In the genomic region with DNA sequence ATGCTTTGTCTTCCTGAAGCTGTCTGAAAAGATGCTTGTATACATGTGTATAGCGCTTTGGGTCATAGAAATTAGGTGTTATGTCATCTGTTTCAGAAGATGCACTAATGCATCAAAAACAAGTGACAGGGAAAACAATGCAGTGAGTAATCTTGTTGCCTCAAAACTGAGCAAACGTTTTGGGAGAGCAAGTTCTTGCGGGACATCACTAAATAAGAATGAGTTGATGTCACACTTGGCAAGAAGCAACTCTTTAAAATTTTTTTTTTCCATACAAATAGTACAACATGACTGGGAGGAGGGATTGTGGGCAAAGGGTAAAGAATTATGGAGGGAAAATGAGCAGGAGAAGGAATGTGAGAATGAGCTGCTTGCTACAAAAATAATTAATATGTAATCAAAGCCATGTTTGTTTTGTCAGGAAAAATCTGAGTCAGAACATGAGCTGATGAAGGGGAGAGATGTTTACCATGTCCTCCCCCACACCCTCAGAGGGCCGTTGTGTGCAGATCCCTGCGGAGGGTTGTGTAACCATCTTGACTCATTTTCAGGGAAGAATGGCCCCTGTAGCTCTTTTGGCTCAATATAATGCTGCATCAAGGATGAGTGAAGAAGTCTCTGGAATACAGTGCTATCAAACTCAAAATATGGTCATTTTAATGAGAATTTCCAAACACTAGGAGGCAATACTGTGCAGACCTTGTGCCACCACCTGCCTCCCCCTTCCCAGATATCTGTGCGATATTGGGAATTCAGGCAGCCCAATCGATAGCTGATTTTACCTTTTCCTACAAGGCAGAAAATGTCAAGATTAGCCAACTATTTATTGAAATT, we compare ENCODE assay signal across 9 cellular contexts. TPM values are rescaled to one million over a fixed set of nuclear protein-coding genes. Genes with fewer than 3 reads are reported as not detected.
A peak's percentile ranks its signal among the peaks of the same experiment; 100 is the strongest.
DNase-seq lines count a peak whose midpoint lies in the region; ATAC-seq and TF ChIP-seq lines count a peak whose summit lies in the region.
"Had no signal": no experiment of that assay in that cellular context is flagged by ENCODE, and none has a peak within 500 bp of the region (broad histone marks: within the 10 kb centered on the region; RNA-seq: fewer than 3 reads in every experiment).

No MANE protein-coding gene starts in this region.

- CTCF ChIA-PET in T-cell (lab: Charles Lee): no interaction called here

- peaks cover 28% of the 10 kb centered on the region for H3K36me3 Mint-ChIP-seq in activated naive CD8-positive, alpha-beta T cell treated with anti-CD3 and anti-CD28 coated beads for 36 hours
- H3K36me3 Mint-ChIP-seq in T-cell: peaks cover 45% of the 10 kb centered on the region

- peaks cover 4 to 17% (median 8%) of the 10 kb centered on the region in 4 donors for H3K4me1 ChIP-seq in transverse colon

- H3K27ac ChIP-seq in angular gyrus (ENCODE audit: low read depth, low read length): peak overlapping the region; percentile 46
- peak overlapping the region; percentile 35 to 49 (median 45) for H3K27ac ChIP-seq in transverse colon
- H3K27ac ChIP-seq: parathyroid adenoma, SK-N-MC had no signal

- no peak for ATAC-seq in stimulated activated naive CD8-positive, alpha-beta T cell treated with anti-CD3 and anti-CD28 coated beads, Interleukin-15, Interleukin-2, amounts not matched to agents 100 U/mL and 50 U/mL, for 24 hours
- ATAC-seq in T-cell (replicated peaks in 1 of 4): no peak

- intact Hi-C loops in transverse colon (cut with DNase I; ENCODE audit: low total_unique reads): no loop called here

- no peak overlapping the region for H3K4me3 Mint-ChIP-seq in activated naive CD8-positive, alpha-beta T cell treated with anti-CD3 and anti-CD28 coated beads for 36 hours
- no peak overlapping the region for H3K4me3 Mint-ChIP-seq in T-cell

- POLR2A ChIA-PET in T-cell (lab: Charles Lee): interaction anchor here (0.6 to 1.1 kb wide), 3 partner anchors 21 to 83 kb away, joined by 3 to 4 read pairs (median 3); no protein-coding TSS in a partner anchor

- peaks cover 6% of the 10 kb centered on the region for H3K9me3 Mint-ChIP-seq in activated naive CD8-positive, alpha-beta T cell treated with anti-CD3 and anti-CD28 coated beads for 36 hours
- peaks cover 0 to 8% (median 6%) of the 10 kb centered on the region in 3 donors for H3K9me3 Mint-ChIP-seq in T-cell

- H3K4me3 ChIP-seq in transverse colon: no peak overlapping the region
- H3K4me3 ChIP-seq: SK-N-MC had no signal

- TF ChIP-seq POLR2A in transverse colon (IDR thresholded peaks at IDR 0.05): no peak

- DNase-seq in HuH-7.5 (ENCODE audit: low spot score): peak; percentile 34
- peak; percentile 99 for DNase-seq in kidney glomerular epithelial cell (lab: John Stamatoyannopoulos, UW)
- DNase-seq in transverse colon: peak; percentile 30
- no peak for DNase-seq in stimulated activated naive CD8-positive, alpha-beta T cell treated with anti-CD3 and anti-CD28 coated beads, Interleukin-15, Interleukin-2, amounts not matched to agents 100 U/mL and 50 U/mL, for 24 hours
- DNase-seq in activated naive CD8-positive, alpha-beta T cell treated with anti-CD3 and anti-CD28 coated beads for 36 hours: no peak
- DNase-seq in T-cell: no peak

- H3K27me3 ChIP-seq in transverse colon: no peaks in the 10 kb centered on the region

- 64 to 82% methylated on average over 7 of the region's 7 CpGs for WGBS in transverse colon (ENCODE audit: low coverage in 1 of 2), 2 donors

- H3K27me3 Mint-ChIP-seq in activated naive CD8-positive, alpha-beta T cell treated with anti-CD3 and anti-CD28 coated beads for 36 hours: no peaks in the 10 kb centered on the region
- no peaks in the 10 kb centered on the region for H3K27me3 Mint-ChIP-seq in T-cell

- no peaks in the 10 kb centered on the region for H3K9me3 ChIP-seq in transverse colon

- H3K4me1 Mint-ChIP-seq in activated naive CD8-positive, alpha-beta T cell treated with anti-CD3 and anti-CD28 coated beads for 36 hours: peaks cover 11% of the 10 kb centered on the region
- H3K4me1 Mint-ChIP-seq in T-cell: peaks cover 28 to 60% (median 59%) of the 10 kb centered on the region in 3 donors

- H3K36me3 ChIP-seq in transverse colon: no peaks in the 10 kb centered on the region

- in situ Hi-C loops in transverse colon (cut with MboI; ENCODE audit: low pct_ligation_motif_present in 1 of 4, low pct_unique_long_range_greater_than_20kb in 1 of 4, low sequenced_read_pairs in 3 of 4): loop anchor here in 2 of 4 donors (25.0 kb wide), 2 partner anchors 164 to 314 kb away; partner anchors contain the start of genes CDKN1B (in 1 of the 2) and DUSP16 (in 1 of the 2)

- no peak for TF ChIP-seq CTCF in transverse colon (IDR thresholded peaks at IDR 0.05)

- no peak overlapping the region for H3K27ac Mint-ChIP-seq in activated naive CD8-positive, alpha-beta T cell treated with anti-CD3 and anti-CD28 coated beads for 36 hours
- H3K27ac Mint-ChIP-seq in T-cell: peak overlapping the region in 1 of 2 donors; percentile 28

- TF ChIP-seq EP300 in transverse colon (IDR thresholded peaks at IDR 0.05; ENCODE audit: low read depth): no peak

RNA-seq across cellular contexts. Expression of gene BORCS5, which starts 41.4 kb away (rescaled TPM):
- total RNA-seq in transverse colon (10 to 100 TPM in 3 of 4 donors, 1 to 10 TPM in 1; 8.5 to 52.7 (median 21.3) TPM), T-cell (10 to 100 TPM; 18.0 to 34.0 (median 25.5) TPM)
- 10 to 100 TPM; 25.5 to 25.8 TPM for total RNA-seq in activated naive CD8-positive, alpha-beta T cell treated with anti-CD3 and anti-CD28 coated beads for 36 hours

RNA-seq across cellular contexts. Expression of gene MANSC1, which starts 48.2 kb away (rescaled TPM):
- 10 to 100 TPM in 3 of 4 donors, 1 to 10 TPM in 1; 6.6 to 25.3 (median 19.4) TPM for total RNA-seq in transverse colon
- under 1 TPM; 0.43 to 0.76 TPM for total RNA-seq in activated naive CD8-positive, alpha-beta T cell treated with anti-CD3 and anti-CD28 coated beads for 36 hours
- 1 to 10 TPM in 2 of 5 donors, under 1 TPM in 3; 0.16 to 1.6 (median 0.96) TPM for total RNA-seq in T-cell

Comparison
In these comparisons a context has a peak if more than half of its experiments do, and no peak if none do; other contexts are left out.
1. DNase-seq: peak in HuH-7.5 (single experiment), kidney glomerular epithelial cell (single experiment) and transverse colon (single experiment); none in stimulated activated naive CD8-positive, alpha-beta T cell treated with anti-CD3 and anti-CD28 coated beads, Interleukin-15, Interleukin-2, amounts not matched to agents 100 U/mL and 50 U/mL, for 24 hours (single experiment), activated naive CD8-positive, alpha-beta T cell treated with anti-CD3 and anti-CD28 coated beads for 36 hours (single experiment) and T-cell (0 of 34).